In the genomic region with DNA sequence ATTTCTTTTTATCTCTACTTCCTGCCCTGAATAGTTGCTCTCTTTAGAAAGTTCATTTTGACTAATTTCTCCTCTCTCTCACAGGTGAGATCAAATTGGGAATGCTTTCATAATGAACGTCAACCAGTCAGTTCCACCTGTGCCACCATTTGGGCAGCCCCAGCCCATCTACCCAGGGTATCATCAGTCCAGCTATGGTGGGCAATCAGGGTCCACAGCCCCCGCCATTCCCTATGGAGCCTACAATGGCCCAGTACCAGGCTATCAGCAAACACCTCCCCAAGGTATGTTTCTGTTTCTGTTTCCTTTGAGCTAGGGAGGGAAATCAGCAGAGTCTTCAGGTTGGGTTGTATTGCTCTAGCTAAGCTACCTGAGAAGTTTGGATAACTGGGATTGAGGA, we compare ENCODE assay signal across 1 cellular context.
TF ChIP-seq lines count a peak whose summit lies in the region.

No MANE protein-coding gene starts in this region.

TF ChIP-seq in K562, 482 proteins besides CTCF, POLR2A, EP300 and RAD21:
- TF ChIP-seq ZNF347 (CRISPR knock-in tag; IDR thresholded peaks at IDR 0.05; ENCODE audit: low read depth) (no peak), ZBTB7A (IDR thresholded peaks at IDR 0.05; ENCODE audit: borderline replicate concordance, control insufficient read depth, low read depth, low read length) (no peak), BRF2 (IDR thresholded peaks at IDR 0.05; ENCODE audit: borderline replicate concordance, insufficient read depth, insufficient read length) (no peak), CXXC5 (CRISPR knock-in tag; IDR thresholded peaks at IDR 0.05) (no peak), ZNF165 (CRISPR knock-in tag; IDR thresholded peaks at IDR 0.05; ENCODE audit: borderline replicate concordance) (no peak)
- TF ChIP-seq, protein P1, sequence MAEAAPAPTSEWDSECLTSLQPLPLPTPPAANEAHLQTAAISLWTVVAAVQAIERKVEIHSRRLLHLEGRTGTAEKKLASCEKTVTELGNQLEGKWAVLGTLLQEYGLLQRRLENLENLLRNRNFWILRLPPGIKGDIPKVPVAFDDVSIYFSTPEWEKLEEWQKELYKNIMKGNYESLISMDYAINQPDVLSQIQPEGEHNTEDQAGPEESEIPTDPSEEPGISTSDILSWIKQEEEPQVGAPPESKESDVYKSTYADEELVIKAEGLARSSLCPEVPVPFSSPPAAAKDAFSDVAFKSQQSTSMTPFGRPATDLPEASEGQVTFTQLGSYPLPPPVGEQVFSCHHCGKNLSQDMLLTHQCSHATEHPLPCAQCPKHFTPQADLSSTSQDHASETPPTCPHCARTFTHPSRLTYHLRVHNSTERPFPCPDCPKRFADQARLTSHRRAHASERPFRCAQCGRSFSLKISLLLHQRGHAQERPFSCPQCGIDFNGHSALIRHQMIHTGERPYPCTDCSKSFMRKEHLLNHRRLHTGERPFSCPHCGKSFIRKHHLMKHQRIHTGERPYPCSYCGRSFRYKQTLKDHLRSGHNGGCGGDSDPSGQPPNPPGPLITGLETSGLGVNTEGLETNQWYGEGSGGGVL (CRISPR knock-in tag; IDR thresholded peaks at IDR 0.05), result no peak
